Comparison of ENCODE assay signal across 8 cellular contexts in the genomic region with DNA sequence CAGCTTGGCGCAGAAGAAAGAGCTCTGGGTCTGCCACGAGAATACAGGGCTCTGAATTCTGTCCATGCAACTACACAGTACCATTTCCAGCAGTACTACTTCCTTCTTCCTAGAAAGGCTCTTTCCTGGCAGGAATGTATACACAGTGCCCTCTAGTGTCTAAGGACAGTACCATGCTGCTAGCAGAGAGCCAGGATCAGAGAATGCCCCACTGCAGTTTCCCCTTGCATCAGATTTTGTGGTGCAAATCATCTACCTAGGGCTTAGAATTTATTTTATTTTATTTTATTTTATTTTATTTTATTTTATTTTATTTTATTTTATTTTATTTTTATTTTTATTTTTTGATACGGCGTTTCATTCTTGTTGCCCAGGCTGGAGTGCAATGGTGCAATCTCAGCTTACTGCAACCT. TPM values are rescaled to one million over a fixed set of nuclear protein-coding genes. Genes with fewer than 3 reads are reported as not detected.
DNase-seq lines count a peak whose midpoint lies in the region; ATAC-seq and TF ChIP-seq lines count a peak whose summit lies in the region.

No MANE protein-coding gene starts in this region.

- no peak for ATAC-seq in GM21360 (IDR thresholded peaks at IDR 0.05; ENCODE audit: unreplicated experiment)
- ATAC-seq in HG03469 (IDR thresholded peaks at IDR 0.05; ENCODE audit: unreplicated experiment), result no peak

- H3K36me3 ChIP-seq in left ventricle myocardium inferior (no peaks in the 10 kb centered on the region), right atrium auricular region (no peaks in the 10 kb centered on the region)

- no peak for DNase-seq in left ventricle myocardium inferior
- DNase-seq in right atrium auricular region (ENCODE audit: low spot score), result no peak
- peak; percentile 67 for DNase-seq in NB4 (ENCODE audit: low read depth)
- peak; percentile 66 for DNase-seq in kidney tubule cell (ENCODE audit: low spot score)
- no peak for DNase-seq in NCI-H187 treated with DMSO at 0.1 percent for 48 hours (lab: John Stamatoyannopoulos, UW)

- H3K27me3 ChIP-seq in left ventricle myocardium inferior (ENCODE audit: low read depth) (peaks cover 99% of the 10 kb centered on the region), right atrium auricular region (no peaks in the 10 kb centered on the region)

- TF ChIP-seq POLR2A in NB4 (IDR thresholded peaks at IDR 0.05; ENCODE audit: extremely low read depth, insufficient read length), result no peak

- no peaks in the 10 kb centered on the region for H3K9me3 ChIP-seq in left ventricle myocardium inferior (replicated peaks)
- H3K9me3 ChIP-seq in right atrium auricular region, result no peaks in the 10 kb centered on the region

- intact Hi-C loops in left ventricle myocardium inferior (cut with micrococcal nuclease), result no loop called here

- TF ChIP-seq CTCF in left ventricle myocardium inferior (IDR thresholded peaks at IDR 0.05; ENCODE audit: borderline replicate concordance) (peak; percentile 67), right atrium auricular region (IDR thresholded peaks at IDR 0.05) (peak in 1 of 2 donors; percentile 56), NB4 (IDR thresholded peaks at IDR 0.05; ENCODE audit: low read depth, low read length) (peak; percentile 86), VCaP (conservative IDR thresholded peaks at IDR 0.05) (peak; percentile 85)

- H3K4me1 ChIP-seq in left ventricle myocardium inferior, result no peaks in the 10 kb centered on the region
- no peaks in the 10 kb centered on the region for H3K4me1 ChIP-seq in right atrium auricular region

- H3K4me3 ChIP-seq in left ventricle myocardium inferior (no peak overlapping the region), right atrium auricular region (no peak overlapping the region), NB4 (ENCODE audit: low read depth, low read length) (no peak overlapping the region)

- H3K27ac ChIP-seq in left ventricle myocardium inferior (replicated peaks), result no peak overlapping the region
- no peak overlapping the region for H3K27ac ChIP-seq in right atrium auricular region
- H3K27ac ChIP-seq in VCaP, result no peak overlapping the region

RNA-seq across cellular contexts. Expression of a gene that starts 50.8 kb away (rescaled TPM):
- total RNA-seq in left ventricle myocardium inferior, result not detected
- not detected for total RNA-seq in right atrium auricular region

Comparison
In these comparisons a context has a peak if more than half of its experiments do, and no peak if none do; other contexts are left out.
1. DNase-seq: peak in NB4 (single experiment) and kidney tubule cell (single experiment); none in left ventricle myocardium inferior (single experiment), right atrium auricular region (single experiment) and NCI-H187 treated with DMSO at 0.1 percent for 48 hours (single experiment).